Comparison of ENCODE assay signal across 6 cellular contexts in genomic region chr22:42016111-42016510, GRCh38. TPM values are rescaled to one million over a fixed set of nuclear protein-coding genes. Genes with fewer than 3 reads are reported as not detected.
"Had no signal": no experiment of that assay in that cellular context is flagged by ENCODE, and none has a peak within 500 bp of the region (broad histone marks: within the 10 kb centered on the region; RNA-seq: fewer than 3 reads in every experiment).

No MANE protein-coding gene starts in this region.

- H3K4me3 ChIP-seq: K562 had no signal

- H3K27ac ChIP-seq: HL-60 had no signal

- ATAC-seq: HepG2, K562 had no signal

- DNase-seq: IMR-90 had no signal

RNA-seq across cellular contexts. Expression of gene WBP2NL, which starts 17.5 kb away (rescaled TPM):
- total RNA-seq: HepG2, HT-29, HT1080, IMR-90, K562 had no signal
- polyA plus RNA-seq: HepG2, IMR-90, K562 had no signal

RNA-seq across cellular contexts. Expression of gene SEPTIN3, which starts 46.9 kb away (rescaled TPM):
- total RNA-seq: HepG2, HT-29, HT1080, K562 had no signal

RNA-seq across cellular contexts. Expression of gene PHETA2, which starts 57.9 kb away (rescaled TPM):
- total RNA-seq: HT1080 had no signal
- polyA plus RNA-seq: HepG2 had no signal
